In the genomic region with DNA sequence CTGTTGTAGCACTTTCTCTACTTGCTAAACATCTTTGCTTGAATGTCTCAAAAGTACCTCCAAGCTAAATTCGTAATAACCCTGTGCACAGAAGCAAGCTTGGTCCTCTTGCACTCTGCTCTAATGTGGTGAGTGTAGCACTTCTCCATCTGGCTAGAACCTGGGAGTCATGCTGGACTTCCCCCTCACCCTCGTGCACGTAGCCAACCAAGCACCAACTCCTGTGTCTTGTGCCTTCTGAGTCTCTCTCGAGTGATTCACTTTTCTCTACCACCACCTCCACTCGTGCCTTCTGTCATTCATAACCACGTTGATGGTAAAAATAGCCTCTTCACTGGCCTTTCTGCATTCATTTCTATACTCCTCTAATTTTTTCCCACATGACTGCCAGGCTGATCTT, we compare ENCODE assay signal across 13 cellular contexts.
DNase-seq lines count a peak whose midpoint lies in the region; ATAC-seq and TF ChIP-seq lines count a peak whose summit lies in the region.
"Had no signal": no experiment of that assay in that cellular context is flagged by ENCODE, and none has a peak within 500 bp of the region (broad histone marks: within the 10 kb centered on the region; RNA-seq: fewer than 3 reads in every experiment).

No MANE protein-coding gene starts in this region.

- ATAC-seq in activated naive CD8-positive, alpha-beta T cell treated with anti-CD3 and anti-CD28 coated beads, Interleukin-2, amount 50 U/mL, for 24 hours = peak; percentile 84
- ATAC-seq in HG03064 (IDR thresholded peaks at IDR 0.05; ENCODE audit: low read depth, unreplicated experiment) (peak; percentile 79), upper lobe of right lung (peak; percentile 69), sciatic nerve (no peak)

- 80 to 81% methylated on average over 6 of the region's 6 CpGs for WGBS in endodermal cell (ENCODE audit: insufficient coverage in 1 of 2, insufficient read length in 1 of 2), 2 experiments

- H3K4me1 Mint-ChIP-seq in activated naive CD8-positive, alpha-beta T cell treated with anti-CD3 and anti-CD28 coated beads, Interleukin-2, amount 50 U/mL, for 24 hours = no peaks in the 10 kb centered on the region
- peaks cover 2% of the 10 kb centered on the region for H3K4me1 Mint-ChIP-seq in activated naive CD8-positive, alpha-beta T cell treated with anti-CD3 and anti-CD28 coated beads for 36 hours
- no peaks in the 10 kb centered on the region for H3K4me1 Mint-ChIP-seq in endodermal cell

- no peak overlapping the region for H3K27ac Mint-ChIP-seq in activated naive CD8-positive, alpha-beta T cell treated with anti-CD3 and anti-CD28 coated beads, Interleukin-2, amount 50 U/mL, for 24 hours
- no peak overlapping the region for H3K27ac Mint-ChIP-seq in activated naive CD8-positive, alpha-beta T cell treated with anti-CD3 and anti-CD28 coated beads for 36 hours
- no peak overlapping the region for H3K27ac Mint-ChIP-seq in endodermal cell

- intact Hi-C loops in upper lobe of right lung (cut with DNase I) (no loop called here), sciatic nerve (cut with DNase I) (no loop called here)

- H3K36me3 Mint-ChIP-seq in activated naive CD8-positive, alpha-beta T cell treated with anti-CD3 and anti-CD28 coated beads, Interleukin-2, amount 50 U/mL, for 24 hours (ENCODE audit: low read depth) = no peaks in the 10 kb centered on the region
- no peaks in the 10 kb centered on the region for H3K36me3 Mint-ChIP-seq in activated naive CD8-positive, alpha-beta T cell treated with anti-CD3 and anti-CD28 coated beads for 36 hours
- H3K36me3 Mint-ChIP-seq in endodermal cell (ENCODE audit: low read depth) = no peaks in the 10 kb centered on the region

- H3K27ac ChIP-seq in upper lobe of right lung (no peak overlapping the region), endodermal cell (ENCODE audit: low read depth, low read length) (no peak overlapping the region)
- H3K27ac ChIP-seq: right atrium auricular region had no signal

- no peaks in the 10 kb centered on the region for H3K36me3 ChIP-seq in adipocyte (ENCODE audit: control insufficient read depth, insufficient read depth, low read length, severe bottlenecking)
- no peaks in the 10 kb centered on the region for H3K36me3 ChIP-seq in upper lobe of right lung
- H3K36me3 ChIP-seq in endodermal cell (ENCODE audit: control insufficient read depth, insufficient read depth, low read length) = no peaks in the 10 kb centered on the region
- H3K36me3 ChIP-seq: right atrium auricular region had no signal

- peaks cover 11% of the 10 kb centered on the region for H3K27me3 Mint-ChIP-seq in activated naive CD8-positive, alpha-beta T cell treated with anti-CD3 and anti-CD28 coated beads, Interleukin-2, amount 50 U/mL, for 24 hours
- no peaks in the 10 kb centered on the region for H3K27me3 Mint-ChIP-seq in activated naive CD8-positive, alpha-beta T cell treated with anti-CD3 and anti-CD28 coated beads for 36 hours
- H3K27me3 Mint-ChIP-seq in endodermal cell (ENCODE audit: insufficient read depth) = peaks cover 2% of the 10 kb centered on the region

- H3K4me1 ChIP-seq in adipocyte (ENCODE audit: control insufficient read depth, insufficient read depth, low read length) = peaks cover 5% of the 10 kb centered on the region
- no peaks in the 10 kb centered on the region for H3K4me1 ChIP-seq in upper lobe of right lung
- H3K4me1 ChIP-seq in endodermal cell (ENCODE audit: control insufficient read depth, insufficient read depth, low read length) = no peaks in the 10 kb centered on the region
- H3K4me1 ChIP-seq: right atrium auricular region had no signal

- no peaks in the 10 kb centered on the region for H3K9me3 Mint-ChIP-seq in activated naive CD8-positive, alpha-beta T cell treated with anti-CD3 and anti-CD28 coated beads, Interleukin-2, amount 50 U/mL, for 24 hours
- no peaks in the 10 kb centered on the region for H3K9me3 Mint-ChIP-seq in activated naive CD8-positive, alpha-beta T cell treated with anti-CD3 and anti-CD28 coated beads for 36 hours
- peaks cover 15% of the 10 kb centered on the region for H3K9me3 Mint-ChIP-seq in endodermal cell

- H3K9ac ChIP-seq in adipocyte (ENCODE audit: low read length) = no peak overlapping the region
- no peak overlapping the region for H3K9ac ChIP-seq in endodermal cell (ENCODE audit: extremely low read depth, low read length, poor library complexity, severe bottlenecking)

- DNase-seq in activated naive CD8-positive, alpha-beta T cell treated with anti-CD3 and anti-CD28 coated beads, Interleukin-2, amount 50 U/mL, for 24 hours = no peak
- no peak for DNase-seq in activated naive CD8-positive, alpha-beta T cell treated with anti-CD3 and anti-CD28 coated beads for 36 hours
- DNase-seq in adipocyte (ENCODE audit: low read depth) (peak; percentile 34), upper lobe of right lung (no peak), endodermal cell (no peak), NCI-H128 (lab: John Stamatoyannopoulos, UW; ENCODE audit: unreplicated experiment) (no peak), sciatic nerve (ENCODE audit: low spot score) (no peak)
- DNase-seq: activated CD8-positive, alpha-beta memory T cell treated with anti-CD3 and anti-CD28 coated beads, Interleukin-2, amount 50 U/mL, for 4 hours; AML-193; OCI-M1; stimulated activated naive CD4-positive, alpha-beta T cell treated with Interleukin-2 at 50 U/mL for 16 hours had no signal

- H3K9me3 ChIP-seq in adipocyte (ENCODE audit: control insufficient read depth, low read length) = no peaks in the 10 kb centered on the region
- no peaks in the 10 kb centered on the region for H3K9me3 ChIP-seq in upper lobe of right lung
- H3K9me3 ChIP-seq in endodermal cell (ENCODE audit: control insufficient read depth, low read length) = no peaks in the 10 kb centered on the region

- H3K4me3 Mint-ChIP-seq in activated naive CD8-positive, alpha-beta T cell treated with anti-CD3 and anti-CD28 coated beads, Interleukin-2, amount 50 U/mL, for 24 hours = no peak overlapping the region
- H3K4me3 Mint-ChIP-seq in activated naive CD8-positive, alpha-beta T cell treated with anti-CD3 and anti-CD28 coated beads for 36 hours = no peak overlapping the region
- H3K4me3 Mint-ChIP-seq in endodermal cell = no peak overlapping the region

- H3K27me3 ChIP-seq in adipocyte (replicated peaks; ENCODE audit: control insufficient read depth, insufficient read depth, low read length) = no peaks in the 10 kb centered on the region
- peaks cover 7% of the 10 kb centered on the region for H3K27me3 ChIP-seq in upper lobe of right lung
- no peaks in the 10 kb centered on the region for H3K27me3 ChIP-seq in endodermal cell (ENCODE audit: control insufficient read depth, insufficient read depth, low read length, poor library complexity, severe bottlenecking)
- H3K27me3 ChIP-seq: right atrium auricular region had no signal

- TF ChIP-seq CTCF in upper lobe of right lung (IDR thresholded peaks at IDR 0.05) = no peak
- TF ChIP-seq CTCF in endodermal cell (conservative IDR thresholded peaks at IDR 0.05) = no peak

- H3K4me3 ChIP-seq in adipocyte (ENCODE audit: low read length) (no peak overlapping the region), upper lobe of right lung (no peak overlapping the region), endodermal cell (ENCODE audit: low read length) (no peak overlapping the region)
- H3K4me3 ChIP-seq: right atrium auricular region had no signal
